8 cellular contexts compared by ENCODE assay signal in the genomic region with DNA sequence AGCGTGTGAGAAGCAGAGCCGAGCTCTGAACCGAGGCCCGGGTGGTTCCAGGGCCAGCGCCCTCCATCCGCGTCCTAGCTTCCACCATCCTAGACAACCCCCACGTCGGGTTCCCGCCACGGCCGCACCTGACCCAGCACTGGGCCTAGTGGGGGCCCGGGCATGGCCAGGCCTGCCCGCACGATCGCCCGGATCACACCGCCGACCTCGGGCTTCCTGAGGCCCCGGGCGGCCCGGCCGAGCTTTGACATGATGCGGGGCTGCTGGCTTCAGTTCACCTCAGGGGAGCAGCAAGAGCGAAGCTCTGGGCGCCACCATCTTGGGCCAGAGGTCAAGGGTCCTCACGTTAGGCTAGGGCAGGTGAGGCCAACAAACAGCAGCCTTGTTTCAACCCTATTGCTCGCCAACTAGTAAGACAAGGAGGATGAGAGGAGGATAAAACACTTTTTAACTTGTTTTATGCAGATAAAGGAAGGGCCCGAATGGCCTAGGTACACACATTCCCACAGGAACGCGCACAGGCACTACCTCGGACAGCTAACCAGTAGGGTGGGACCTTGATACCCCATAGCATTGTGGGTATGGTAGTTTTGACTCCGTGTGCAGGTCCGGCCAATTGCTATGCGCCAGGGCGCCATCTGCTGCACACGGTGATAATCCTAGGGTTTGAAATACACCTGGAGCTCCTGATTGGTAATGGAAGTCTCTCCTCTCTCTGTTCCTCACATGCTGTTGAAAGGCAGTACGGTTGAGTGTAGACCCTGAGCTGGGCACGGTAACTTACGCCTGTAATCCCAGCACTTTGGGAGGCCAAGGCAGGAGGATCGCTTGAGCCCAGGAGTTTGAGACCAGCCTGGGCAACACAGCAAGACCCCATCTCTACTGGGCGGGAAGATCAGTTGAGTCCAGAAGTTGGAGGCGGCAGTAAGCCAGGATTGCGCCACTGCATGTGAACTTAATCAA. TPM values are rescaled to one million over a fixed set of nuclear protein-coding genes. Genes with fewer than 3 reads are reported as not detected.
DNase-seq lines count a peak whose midpoint lies in the region; TF ChIP-seq lines count a peak whose summit lies in the region.

Gene MRPL11 (minus strand): TSS at position 345 of the 963 bp plus-strand sequence. CDS start 94 bp downstream, at position 251.

- no peaks in the 10 kb centered on the region for H3K27me3 Mint-ChIP-seq in activated naive CD4-positive, alpha-beta T cell treated with anti-CD3 and anti-CD28 coated beads, Interleukin-2, amount 10 ng/mL, durations not matched to agents 7 days and 5 days

- WGBS in testis, 2 donors = 7 to 10% methylated on average over 22 to 40 of the region's 45 CpGs

- POLR2A ChIA-PET in HEK293T (lab: Yijun Ruan, JAX) = interaction anchor here (0.6 to 1.6 kb wide), 14 partner anchors 14 to 417 kb away, joined by 3 to 9 read pairs (median 4); partner anchors contain the start of genes BBS1, DPP3, PELI3 and RBM4B

- DNase-seq in GM04504 (ENCODE audit: low read depth) (peak; percentile 83), HEK293T (ENCODE audit: extremely low spot score) (peak; percentile 94), MV-4-11 (lab: John Stamatoyannopoulos, UW) (peak; percentile 91), SK-N-DZ (ENCODE audit: low spot score) (peak; percentile 96), globus pallidus (ENCODE audit: low spot score) (peak; percentile 92), occipital lobe (lab: John Stamatoyannopoulos, UW) (peak; percentile 84), testis (peak; percentile 96)
- DNase-seq in activated naive CD4-positive, alpha-beta T cell treated with anti-CD3 and anti-CD28 coated beads, Interleukin-2, amount 10 ng/mL, durations not matched to agents 7 days and 5 days = peak; percentile 94

- H3K27ac Mint-ChIP-seq in activated naive CD4-positive, alpha-beta T cell treated with anti-CD3 and anti-CD28 coated beads, Interleukin-2, amount 10 ng/mL, durations not matched to agents 7 days and 5 days = peak within 1 kb of the TSS; percentile 90

- H3K36me3 ChIP-seq in testis (ENCODE audit: low read depth, missing control alignments) = no peaks in the 10 kb centered on the region

- H3K4me3 ChIP-seq in testis = peak within 1 kb of the TSS; percentile 59 to 99

- CTCF ChIA-PET in HEK293T (lab: Yijun Ruan, JAX) = interaction anchor here (0.7 to 1.8 kb wide), 14 partner anchors 8 to 239 kb away, joined by 3 to 12 read pairs (median 4); partner anchors contain the start of genes DPP3, PELI3 and RBM4B
- CTCF ChIA-PET in activated naive CD4-positive, alpha-beta T cell treated with anti-CD3 and anti-CD28 coated beads, Interleukin-2, amount 10 ng/mL, durations not matched to agents 7 days and 5 days (lab: Charles Lee) = interaction anchor here (0.6 to 2.1 kb wide), 22 partner anchors 8 to 300 kb away, joined by 3 to 18 read pairs (median 4); partner anchors contain the start of genes BBS1, NPAS4 and RBM4B

- peaks cover 6% of the 10 kb centered on the region for H3K4me1 ChIP-seq in testis

- H3K4me3 Mint-ChIP-seq in activated naive CD4-positive, alpha-beta T cell treated with anti-CD3 and anti-CD28 coated beads, Interleukin-2, amount 10 ng/mL, durations not matched to agents 7 days and 5 days = peak within 1 kb of the TSS; percentile 88

- no peaks in the 10 kb centered on the region for H3K27me3 ChIP-seq in testis

- H3K9me3 Mint-ChIP-seq in activated naive CD4-positive, alpha-beta T cell treated with anti-CD3 and anti-CD28 coated beads, Interleukin-2, amount 10 ng/mL, durations not matched to agents 7 days and 5 days = peaks cover 11% of the 10 kb centered on the region

- H3K4me1 Mint-ChIP-seq in activated naive CD4-positive, alpha-beta T cell treated with anti-CD3 and anti-CD28 coated beads, Interleukin-2, amount 10 ng/mL, durations not matched to agents 7 days and 5 days = peaks cover 19% of the 10 kb centered on the region

- H3K36me3 Mint-ChIP-seq in activated naive CD4-positive, alpha-beta T cell treated with anti-CD3 and anti-CD28 coated beads, Interleukin-2, amount 10 ng/mL, durations not matched to agents 7 days and 5 days = peaks cover 19% of the 10 kb centered on the region

- peak within 1 kb of the TSS; percentile 83 for H3K27ac ChIP-seq in testis

- intact Hi-C loops in testis (cut with DNase I; ENCODE audit: low total_unique reads) = no loop called here

- no peaks in the 10 kb centered on the region for H3K9me3 ChIP-seq in testis

- TF ChIP-seq CTCF in testis (IDR thresholded peaks at IDR 0.05) = peak; percentile 60 to 72 (median 60)

- TF ChIP-seq POLR2A in testis (IDR thresholded peaks at IDR 0.05) = no peak

TF ChIP-seq in HEK293T, 16 proteins besides CTCF, POLR2A, EP300 and RAD21:
- TF ChIP-seq NFRKB (IDR thresholded peaks at IDR 0.05) = no peak
- TF ChIP-seq ZNF384 (IDR thresholded peaks at IDR 0.05) = no peak
- peak; percentile 54 for TF ChIP-seq L3MBTL2 (conservative IDR thresholded peaks at IDR 0.05)
- no peak for TF ChIP-seq FOXK2 (IDR thresholded peaks at IDR 0.05)
- peak; percentile 73 for TF ChIP-seq ELF4 (IDR thresholded peaks at IDR 0.05)

RNA-seq across cellular contexts. Expression of gene MRPL11, which starts in this region (rescaled TPM):
- polyA plus RNA-seq in SK-N-DZ (2014; cell fraction: cytosol; rRNA removed) = 130 and 167 TPM in 2 replicates
- 102 and 106 TPM in 2 replicates for polyA plus RNA-seq in SK-N-DZ (2014; cell fraction: nucleus; rRNA removed)
- 13.9 TPM for total RNA-seq in occipital lobe
- 10 to 100 TPM; 21.2 to 23.7 TPM for total RNA-seq in testis
- 50.0 TPM for polyA plus RNA-seq in testis (ENCODE audit: insufficient read depth, low read depth, low replicate concordance)

Comparison
In these comparisons a context has a peak if more than half of its experiments do, and no peak if none do; other contexts are left out.
1. Peak in every context shown above with its lines: DNase-seq, H3K4me3 ChIP-seq and H3K27ac ChIP-seq.